ENCODE assay signal across 9 cellular contexts in genomic region chr5:50727149-50727496, GRCh38.
A peak's percentile ranks its signal among the peaks of the same experiment; 100 is the strongest.
DNase-seq lines count a peak whose midpoint lies in the region; ATAC-seq, FAIRE-seq and TF ChIP-seq lines count a peak whose summit lies in the region.
"Had no signal": no experiment of that assay in that cellular context is flagged by ENCODE, and none has a peak within 500 bp of the region (broad histone marks: within the 10 kb centered on the region; RNA-seq: fewer than 3 reads in every experiment).

No MANE protein-coding gene starts in this region.

- H3K4me1 ChIP-seq in GM12878 (ENCODE audit: control insufficient read depth, insufficient read depth, low read length) (no peaks in the 10 kb centered on the region), pancreas (peaks cover 0 to 30% (median 22%) of the 10 kb centered on the region in 3 donors), BE2C (no peaks in the 10 kb centered on the region)

- no peak for TF ChIP-seq CTCF in GM12878 (IDR thresholded peaks at IDR 0.05 in 2 of 3, conservative IDR thresholded peaks at IDR 0.05 in 1 of 3; ENCODE audit: control insufficient read depth in 2 of 3, extremely low read depth in 1 of 3, insufficient read depth in 1 of 3, low read depth in 3 of 3, low read length in 3 of 3)
- TF ChIP-seq CTCF in pancreas (IDR thresholded peaks at IDR 0.05) = no peak
- TF ChIP-seq CTCF in BE2C (IDR thresholded peaks at IDR 0.05; ENCODE audit: low read depth, low read length) = no peak
- TF ChIP-seq CTCF in GM10248 (IDR thresholded peaks at IDR 0.05; ENCODE audit: control extremely low read depth, extremely low read depth, low read depth, missing control alignments) = no peak

- intact Hi-C loops in GM12878 (cut with micrococcal nuclease; ENCODE audit: unreplicated experiment) (no loop called here), pancreas (cut with DNase I) (no loop called here)

- whole genome bisulfite sequencing in GM12878 (ENCODE audit: insufficient coverage, insufficient replicate concordance, low lambda C conversion rate, missing lambda C conversion rate) = 53% methylated on average over 5 of the region's 5 CpGs
- 47 to 55% methylated on average over 5 of the region's 5 CpGs for WGBS in pancreas, 2 donors

- CTCF ChIA-PET in GM12878 (lab: Yijun Ruan, JAX) (interaction anchor here (1.4 kb wide), 1 partner anchor 16 kb away, joined by 5 read pairs; no protein-coding TSS in a partner anchor), GM10248 (lab: Yijun Ruan, JAX) (interaction anchor here (3.2 kb wide), 1 partner anchor 11 kb away, joined by 14 read pairs; no protein-coding TSS in a partner anchor)

- SMC1A ChIA-PET in GM12878 (lab: Charles Lee; ENCODE audit: uncharacterized antibody, unreplicated experiment) = interaction anchor here (0.6 to 1.3 kb wide), 2 partner anchors 8 to 17 kb away, joined by 3 to 5 read pairs; no protein-coding TSS in a partner anchor

- no peak for TF ChIP-seq EP300 in GM12878 (IDR thresholded peaks at IDR 0.05; ENCODE audit: borderline replicate concordance in 1 of 2, control insufficient read depth in 1 of 2, low read depth in 2 of 2, low read length in 2 of 2)

- RAD21 ChIA-PET in GM12878 (lab: Charles Lee; ENCODE audit: unreplicated experiment) = interaction anchor here (1.4 kb wide), 1 partner anchor 9 kb away, joined by 4 read pairs; no protein-coding TSS in a partner anchor

- no peak for TF ChIP-seq POLR2A in GM12878 (IDR thresholded peaks at IDR 0.05; ENCODE audit: low read depth, low read length)

- H3K4me3 ChIP-seq in MG63 = no peak overlapping the region
- no peak overlapping the region for H3K4me3 ChIP-seq in GM12878
- H3K4me3 ChIP-seq in pancreas = no peak overlapping the region
- H3K4me3 ChIP-seq in BE2C (ENCODE audit: low read depth, low read length) = no peak overlapping the region

- FAIRE-seq in GM12878 (lab: Jason Lieb, UNC) (no peak), pancreas (lab: Jason Lieb, UNC) (no peak)

- no peaks in the 10 kb centered on the region for H3K27me3 ChIP-seq in MG63
- H3K27me3 ChIP-seq in GM12878 (replicated peaks in 1 of 2; ENCODE audit: control insufficient read depth in 2 of 2, insufficient read depth in 2 of 2, low read length in 1 of 2) = no peaks in the 10 kb centered on the region
- H3K27me3 ChIP-seq in pancreas = no peaks in the 10 kb centered on the region
- no peaks in the 10 kb centered on the region for H3K27me3 ChIP-seq in BE2C

- H3K9ac ChIP-seq in GM12878 (ENCODE audit: control insufficient read depth, insufficient read depth, low read length) = no peak overlapping the region

- no TSS peak for BruUV-seq in GM12878 (replicated peaks; lab: Mats Ljungman, UMichigan)

- DNase-seq in MG63 (peak; percentile 61), GM12878 (ENCODE audit: low read depth, low spot score) (no peak), pancreas (peak in 2 of 6 donors; percentile 26 to 42), BE2C (no peak), GM10248 (ENCODE audit: extremely low spot score) (no peak), NCI-H82 (lab: John Stamatoyannopoulos, UW) (no peak)
- DNase-seq: foreskin fibroblast had no signal

- H3K36me3 ChIP-seq in MG63 (no peaks in the 10 kb centered on the region), GM12878 (ENCODE audit: control insufficient read depth in 2 of 2, insufficient read depth in 2 of 2, low read length in 1 of 2) (no peaks in the 10 kb centered on the region; a peak in 1 of 4 replicates), pancreas (no peaks in the 10 kb centered on the region), BE2C (no peaks in the 10 kb centered on the region)

- in situ Hi-C loops in GM12878 (cut with MboI) = no loop called here

- peak; percentile 59 for ATAC-seq in GM18909 (IDR thresholded peaks at IDR 0.05; ENCODE audit: poor library complexity, unreplicated experiment)
- peak; percentile 45 for ATAC-seq in GM12878
- peak; percentile 88 to 93 (median 89) for ATAC-seq in pancreas
- ATAC-seq in GM18502 (IDR thresholded peaks at IDR 0.05; ENCODE audit: poor library complexity, unreplicated experiment) = no peak

- no peak overlapping the region for H2AFZ ChIP-seq in GM12878 (ENCODE audit: control insufficient read depth, low read depth, low read length)

- H4K20me1 ChIP-seq in GM12878 (ENCODE audit: control insufficient read depth, insufficient read depth) = no peaks in the 10 kb centered on the region

- H3K4me2 ChIP-seq in GM12878 (ENCODE audit: control insufficient read depth, insufficient read depth) = no peak overlapping the region

- H3K9me3 ChIP-seq in MG63 = no peaks in the 10 kb centered on the region
- peaks cover 2% of the 10 kb centered on the region; the same call in 2 of the 3 replicates for H3K9me3 ChIP-seq in GM12878 (replicated peaks; ENCODE audit: control insufficient read depth, insufficient read depth, low read length)
- no peaks in the 10 kb centered on the region for H3K9me3 ChIP-seq in pancreas
- H3K9me3 ChIP-seq in BE2C = no peaks in the 10 kb centered on the region

- H3K79me2 ChIP-seq in GM12878 (ENCODE audit: control insufficient read depth, insufficient read depth, low read length) = peaks cover 38% of the 10 kb centered on the region

- no peak for TF ChIP-seq RAD21 in GM12878 (IDR thresholded peaks at IDR 0.05; ENCODE audit: insufficient read depth, low read depth, low read length)

- POLR2A ChIA-PET in GM12878 (lab: Charles Lee) = no interaction called here
- POLR2A ChIA-PET in GM10248 (lab: Yijun Ruan, JAX) = no interaction called here

- no peak overlapping the region for H3K27ac ChIP-seq in GM12878 (ENCODE audit: control insufficient read depth, insufficient read depth)
- H3K27ac ChIP-seq in pancreas = peak overlapping the region in 2 of 4 donors; percentile 41 to 49

TF ChIP-seq in GM12878, 131 proteins besides CTCF, POLR2A, EP300 and RAD21 (continues in another document):
- TF ChIP-seq SKIL (IDR thresholded peaks at IDR 0.05; ENCODE audit: low read depth, poor library complexity, severe bottlenecking) (no peak), SPI1 (IDR thresholded peaks at IDR 0.05; ENCODE audit: borderline replicate concordance, insufficient read depth, low read depth, low read length) (no peak), ZBED1 (IDR thresholded peaks at IDR 0.05; ENCODE audit: borderline replicate concordance) (no peak), ESRRA (IDR thresholded peaks at IDR 0.05; ENCODE audit: low read length) (no peak), DPF2 (IDR thresholded peaks at IDR 0.05) (no peak), RUNX3 (IDR thresholded peaks at IDR 0.05; ENCODE audit: low read length) (no peak), RB1 (IDR thresholded peaks at IDR 0.05; ENCODE audit: borderline replicate concordance) (no peak), NKRF (conservative IDR thresholded peaks at IDR 0.05) (no peak), PRDM15 (CRISPR knock-in tag; IDR thresholded peaks at IDR 0.05) (no peak)
